ENCODE assay signal across 1 cellular context in the genomic region with DNA sequence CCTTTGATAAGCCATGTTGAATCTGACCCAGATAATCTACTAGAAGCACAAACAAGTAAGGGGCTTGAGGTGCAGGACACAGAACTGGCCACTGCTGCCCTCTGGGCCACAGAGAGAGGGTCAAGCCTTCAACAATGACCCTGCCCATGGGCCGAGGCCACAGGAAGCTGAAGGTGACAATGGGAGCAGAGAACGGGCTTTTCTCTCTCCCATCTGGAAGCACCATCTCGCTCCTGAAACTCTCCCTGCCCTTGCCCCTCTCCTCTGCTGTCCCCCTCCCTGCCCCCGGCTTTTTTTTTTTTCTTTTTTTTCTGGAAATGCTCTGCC.
TF ChIP-seq lines count a peak whose summit lies in the region.

No MANE protein-coding gene starts in this region.

TF ChIP-seq in GM12878, 131 proteins besides CTCF, POLR2A, EP300 and RAD21:
- TF ChIP-seq, protein P1, sequence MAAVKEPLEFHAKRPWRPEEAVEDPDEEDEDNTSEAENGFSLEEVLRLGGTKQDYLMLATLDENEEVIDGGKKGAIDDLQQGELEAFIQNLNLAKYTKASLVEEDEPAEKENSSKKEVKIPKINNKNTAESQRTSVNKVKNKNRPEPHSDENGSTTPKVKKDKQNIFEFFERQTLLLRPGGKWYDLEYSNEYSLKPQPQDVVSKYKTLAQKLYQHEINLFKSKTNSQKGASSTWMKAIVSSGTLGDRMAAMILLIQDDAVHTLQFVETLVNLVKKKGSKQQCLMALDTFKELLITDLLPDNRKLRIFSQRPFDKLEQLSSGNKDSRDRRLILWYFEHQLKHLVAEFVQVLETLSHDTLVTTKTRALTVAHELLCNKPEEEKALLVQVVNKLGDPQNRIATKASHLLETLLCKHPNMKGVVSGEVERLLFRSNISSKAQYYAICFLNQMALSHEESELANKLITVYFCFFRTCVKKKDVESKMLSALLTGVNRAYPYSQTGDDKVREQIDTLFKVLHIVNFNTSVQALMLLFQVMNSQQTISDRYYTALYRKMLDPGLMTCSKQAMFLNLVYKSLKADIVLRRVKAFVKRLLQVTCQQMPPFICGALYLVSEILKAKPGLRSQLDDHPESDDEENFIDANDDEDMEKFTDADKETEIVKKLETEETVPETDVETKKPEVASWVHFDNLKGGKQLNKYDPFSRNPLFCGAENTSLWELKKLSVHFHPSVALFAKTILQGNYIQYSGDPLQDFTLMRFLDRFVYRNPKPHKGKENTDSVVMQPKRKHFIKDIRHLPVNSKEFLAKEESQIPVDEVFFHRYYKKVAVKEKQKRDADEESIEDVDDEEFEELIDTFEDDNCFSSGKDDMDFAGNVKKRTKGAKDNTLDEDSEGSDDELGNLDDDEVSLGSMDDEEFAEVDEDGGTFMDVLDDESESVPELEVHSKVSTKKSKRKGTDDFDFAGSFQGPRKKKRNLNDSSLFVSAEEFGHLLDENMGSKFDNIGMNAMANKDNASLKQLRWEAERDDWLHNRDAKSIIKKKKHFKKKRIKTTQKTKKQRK (IDR thresholded peaks at IDR 0.05; ENCODE audit: low read depth, low read length) = no peak
- TF ChIP-seq HDGF (IDR thresholded peaks at IDR 0.05) = no peak
- no peak for TF ChIP-seq SRF (IDR thresholded peaks at IDR 0.05; ENCODE audit: low read depth in 2 of 2, low read length in 2 of 2)
- no peak for TF ChIP-seq JUND (IDR thresholded peaks at IDR 0.05; ENCODE audit: low read depth, low read length)
- TF ChIP-seq JUNB (IDR thresholded peaks at IDR 0.05) = no peak
- TF ChIP-seq, protein P2, sequence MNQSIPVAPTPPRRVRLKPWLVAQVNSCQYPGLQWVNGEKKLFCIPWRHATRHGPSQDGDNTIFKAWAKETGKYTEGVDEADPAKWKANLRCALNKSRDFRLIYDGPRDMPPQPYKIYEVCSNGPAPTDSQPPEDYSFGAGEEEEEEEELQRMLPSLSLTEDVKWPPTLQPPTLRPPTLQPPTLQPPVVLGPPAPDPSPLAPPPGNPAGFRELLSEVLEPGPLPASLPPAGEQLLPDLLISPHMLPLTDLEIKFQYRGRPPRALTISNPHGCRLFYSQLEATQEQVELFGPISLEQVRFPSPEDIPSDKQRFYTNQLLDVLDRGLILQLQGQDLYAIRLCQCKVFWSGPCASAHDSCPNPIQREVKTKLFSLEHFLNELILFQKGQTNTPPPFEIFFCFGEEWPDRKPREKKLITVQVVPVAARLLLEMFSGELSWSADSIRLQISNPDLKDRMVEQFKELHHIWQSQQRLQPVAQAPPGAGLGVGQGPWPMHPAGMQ (IDR thresholded peaks at IDR 0.05; ENCODE audit: borderline replicate concordance) = no peak
- TF ChIP-seq NFYA (IDR thresholded peaks at IDR 0.05; ENCODE audit: borderline replicate concordance, low read depth, low read length) = no peak
- no peak for TF ChIP-seq RAD51 (IDR thresholded peaks at IDR 0.05)
- no peak for TF ChIP-seq HDAC6 (IDR thresholded peaks at IDR 0.05; ENCODE audit: unreplicated experiment)
- no peak for TF ChIP-seq YBX1 (IDR thresholded peaks at IDR 0.05)
- TF ChIP-seq, protein P3, sequence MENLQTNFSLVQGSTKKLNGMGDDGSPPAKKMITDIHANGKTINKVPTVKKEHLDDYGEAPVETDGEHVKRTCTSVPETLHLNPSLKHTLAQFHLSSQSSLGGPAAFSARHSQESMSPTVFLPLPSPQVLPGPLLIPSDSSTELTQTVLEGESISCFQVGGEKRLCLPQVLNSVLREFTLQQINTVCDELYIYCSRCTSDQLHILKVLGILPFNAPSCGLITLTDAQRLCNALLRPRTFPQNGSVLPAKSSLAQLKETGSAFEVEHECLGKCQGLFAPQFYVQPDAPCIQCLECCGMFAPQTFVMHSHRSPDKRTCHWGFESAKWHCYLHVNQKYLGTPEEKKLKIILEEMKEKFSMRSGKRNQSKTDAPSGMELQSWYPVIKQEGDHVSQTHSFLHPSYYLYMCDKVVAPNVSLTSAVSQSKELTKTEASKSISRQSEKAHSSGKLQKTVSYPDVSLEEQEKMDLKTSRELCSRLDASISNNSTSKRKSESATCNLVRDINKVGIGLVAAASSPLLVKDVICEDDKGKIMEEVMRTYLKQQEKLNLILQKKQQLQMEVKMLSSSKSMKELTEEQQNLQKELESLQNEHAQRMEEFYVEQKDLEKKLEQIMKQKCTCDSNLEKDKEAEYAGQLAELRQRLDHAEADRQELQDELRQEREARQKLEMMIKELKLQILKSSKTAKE (IDR thresholded peaks at IDR 0.05; ENCODE audit: low read depth, poor library complexity, severe bottlenecking) = no peak
- TF ChIP-seq, protein P4, sequence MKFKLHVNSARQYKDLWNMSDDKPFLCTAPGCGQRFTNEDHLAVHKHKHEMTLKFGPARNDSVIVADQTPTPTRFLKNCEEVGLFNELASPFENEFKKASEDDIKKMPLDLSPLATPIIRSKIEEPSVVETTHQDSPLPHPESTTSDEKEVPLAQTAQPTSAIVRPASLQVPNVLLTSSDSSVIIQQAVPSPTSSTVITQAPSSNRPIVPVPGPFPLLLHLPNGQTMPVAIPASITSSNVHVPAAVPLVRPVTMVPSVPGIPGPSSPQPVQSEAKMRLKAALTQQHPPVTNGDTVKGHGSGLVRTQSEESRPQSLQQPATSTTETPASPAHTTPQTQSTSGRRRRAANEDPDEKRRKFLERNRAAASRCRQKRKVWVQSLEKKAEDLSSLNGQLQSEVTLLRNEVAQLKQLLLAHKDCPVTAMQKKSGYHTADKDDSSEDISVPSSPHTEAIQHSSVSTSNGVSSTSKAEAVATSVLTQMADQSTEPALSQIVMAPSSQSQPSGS (IDR thresholded peaks at IDR 0.05; ENCODE audit: low read length) = no peak
